Comparison of ENCODE assay signal across 20 cellular contexts in genomic region chr10:114479836-114480235, GRCh38.
DNase-seq lines count a peak whose midpoint lies in the region; ATAC-seq and TF ChIP-seq lines count a peak whose summit lies in the region.
"Had no signal": no experiment of that assay in that cellular context is flagged by ENCODE, and none has a peak within 500 bp of the region (broad histone marks: within the 10 kb centered on the region; RNA-seq: fewer than 3 reads in every experiment).

No MANE protein-coding gene starts in this region.

- POLR2A ChIA-PET in activated CD4-positive, alpha-beta memory T cell treated with anti-CD3 and anti-CD28 coated beads for 36 hours (lab: Charles Lee), result no interaction called here
- POLR2A ChIA-PET in activated CD4-positive, alpha-beta memory T cell treated with anti-CD3 and anti-CD28 coated beads, Interleukin-2, amount 10 ng/mL, durations not matched to agents 7 days and 5 days (lab: Charles Lee), result interaction anchor here (1.4 kb wide), 1 partner anchor 47 kb away, joined by 4 read pairs; no protein-coding TSS in a partner anchor

- H3K4me1 Mint-ChIP-seq in activated CD4-positive, alpha-beta memory T cell treated with anti-CD3 and anti-CD28 coated beads for 36 hours (ENCODE audit: low read depth), result peaks cover 36% of the 10 kb centered on the region
- peaks cover 16% of the 10 kb centered on the region for H3K4me1 Mint-ChIP-seq in activated CD4-positive, alpha-beta memory T cell treated with anti-CD3 and anti-CD28 coated beads, Interleukin-2, amount 10 ng/mL, durations not matched to agents 7 days and 5 days
- H3K4me1 Mint-ChIP-seq in nephron progenitor cell, result peaks cover 34% of the 10 kb centered on the region

- no peak for DNase-seq in activated CD4-positive, alpha-beta memory T cell treated with anti-CD3 and anti-CD28 coated beads for 36 hours
- DNase-seq in activated CD4-positive, alpha-beta memory T cell treated with anti-CD3 and anti-CD28 coated beads, Interleukin-2, amount 10 ng/mL, durations not matched to agents 7 days and 5 days, result no peak
- DNase-seq in right atrium auricular region (ENCODE audit: low spot score), result no peak
- DNase-seq in cardiac septum (ENCODE audit: low spot score), result no peak
- no peak for DNase-seq in nephron progenitor cell
- no peak for DNase-seq in stimulated activated CD4-positive, alpha-beta T cell treated with anti-CD3 and anti-CD28 coated beads, Interleukin-4, amount 100 ng/mL, for 24 hours
- DNase-seq in A172 (ENCODE audit: low spot score), result no peak
- DNase-seq: 8988T, Caco-2, DMS53, H7, Kasumi-1, NCI-H1105 treated with DMSO at 0.1 percent for 48 hours, NCI-H1930, NCI-H2171, NCI-H446 treated with DMSO at 0.1 percent for 48 hours, NCI-H748 treated with DMSO at 0.1 percent for 48 hours, PC-9 had no signal

- H3K9me3 Mint-ChIP-seq in activated CD4-positive, alpha-beta memory T cell treated with anti-CD3 and anti-CD28 coated beads for 36 hours, result no peaks in the 10 kb centered on the region
- H3K9me3 Mint-ChIP-seq in activated CD4-positive, alpha-beta memory T cell treated with anti-CD3 and anti-CD28 coated beads, Interleukin-2, amount 10 ng/mL, durations not matched to agents 7 days and 5 days, result no peaks in the 10 kb centered on the region
- peaks cover 2% of the 10 kb centered on the region for H3K9me3 Mint-ChIP-seq in nephron progenitor cell

- no peak for TF ChIP-seq CTCF in right atrium auricular region (IDR thresholded peaks at IDR 0.05)
- no peak for TF ChIP-seq CTCF in nephron progenitor cell (IDR thresholded peaks at IDR 0.05)

- CTCF ChIA-PET in activated CD4-positive, alpha-beta memory T cell treated with anti-CD3 and anti-CD28 coated beads for 36 hours (lab: Charles Lee), result interaction anchor here (0.8 to 1.4 kb wide), 2 partner anchors 8 to 10 kb away, joined by 3 to 4 read pairs; no protein-coding TSS in a partner anchor
- CTCF ChIA-PET in activated CD4-positive, alpha-beta memory T cell treated with anti-CD3 and anti-CD28 coated beads, Interleukin-2, amount 10 ng/mL, durations not matched to agents 7 days and 5 days (lab: Charles Lee), result interaction anchor here (1.5 kb wide), 1 partner anchor 8 kb away, joined by 3 read pairs; no protein-coding TSS in a partner anchor

- peaks cover 6% of the 10 kb centered on the region for H3K36me3 Mint-ChIP-seq in activated CD4-positive, alpha-beta memory T cell treated with anti-CD3 and anti-CD28 coated beads for 36 hours
- peaks cover 37% of the 10 kb centered on the region for H3K36me3 Mint-ChIP-seq in activated CD4-positive, alpha-beta memory T cell treated with anti-CD3 and anti-CD28 coated beads, Interleukin-2, amount 10 ng/mL, durations not matched to agents 7 days and 5 days (ENCODE audit: low read depth)
- H3K36me3 Mint-ChIP-seq in nephron progenitor cell (ENCODE audit: low read depth), result peaks cover 35% of the 10 kb centered on the region

- peaks cover 15% of the 10 kb centered on the region for H3K36me3 ChIP-seq in right atrium auricular region
- H3K36me3 ChIP-seq: BLaER1 treated with 17β-estradiol and CSF1 and Interleukin-3, amounts not matched to agents 10 nM and 100 nM had no signal

- ATAC-seq in HG03342 (IDR thresholded peaks at IDR 0.05; ENCODE audit: unreplicated experiment), result no peak

- no peak overlapping the region for H3K4me3 ChIP-seq in right atrium auricular region
- H3K4me3 ChIP-seq: BLaER1 treated with 17β-estradiol and CSF1 and Interleukin-3, amounts not matched to agents 10 nM and 100 nM; PC-9 had no signal

- peaks cover 0 to 73% of the 10 kb centered on the region in 2 donors for H3K4me1 ChIP-seq in right atrium auricular region
- H3K4me1 ChIP-seq: Caco-2 had no signal

- H3K9me3 ChIP-seq in right atrium auricular region, result no peaks in the 10 kb centered on the region
- H3K9me3 ChIP-seq: Caco-2 had no signal

- intact Hi-C loops in activated CD4-positive, alpha-beta memory T cell treated with anti-CD3 and anti-CD28 coated beads for 36 hours (cut with micrococcal nuclease), result no loop called here
- intact Hi-C loops in cardiac septum (cut with DNase I), result loop anchor here (5.0 to 10.0 kb wide), 2 partner anchors 145 to 217 kb away; no protein-coding TSS in a partner anchor

- H3K27ac ChIP-seq in right atrium auricular region, result peak overlapping the region; percentile 75 to 87
- H3K27ac ChIP-seq: BLaER1 treated with 17β-estradiol and CSF1 and Interleukin-3, amounts not matched to agents 10 nM and 100 nM; PC-9 had no signal

- no peaks in the 10 kb centered on the region for H3K27me3 Mint-ChIP-seq in activated CD4-positive, alpha-beta memory T cell treated with anti-CD3 and anti-CD28 coated beads for 36 hours
- H3K27me3 Mint-ChIP-seq in activated CD4-positive, alpha-beta memory T cell treated with anti-CD3 and anti-CD28 coated beads, Interleukin-2, amount 10 ng/mL, durations not matched to agents 7 days and 5 days, result no peaks in the 10 kb centered on the region
- H3K27me3 Mint-ChIP-seq in nephron progenitor cell (ENCODE audit: low read depth, poor library complexity), result no peaks in the 10 kb centered on the region

- H3K27ac Mint-ChIP-seq in activated CD4-positive, alpha-beta memory T cell treated with anti-CD3 and anti-CD28 coated beads for 36 hours, result peak overlapping the region; percentile 23
- no peak overlapping the region for H3K27ac Mint-ChIP-seq in activated CD4-positive, alpha-beta memory T cell treated with anti-CD3 and anti-CD28 coated beads, Interleukin-2, amount 10 ng/mL, durations not matched to agents 7 days and 5 days
- peak overlapping the region; percentile 30 for H3K27ac Mint-ChIP-seq in nephron progenitor cell

- no peak overlapping the region for H3K4me3 Mint-ChIP-seq in activated CD4-positive, alpha-beta memory T cell treated with anti-CD3 and anti-CD28 coated beads for 36 hours
- no peak overlapping the region for H3K4me3 Mint-ChIP-seq in activated CD4-positive, alpha-beta memory T cell treated with anti-CD3 and anti-CD28 coated beads, Interleukin-2, amount 10 ng/mL, durations not matched to agents 7 days and 5 days
- no peak overlapping the region for H3K4me3 Mint-ChIP-seq in nephron progenitor cell

- no peaks in the 10 kb centered on the region for H3K27me3 ChIP-seq in right atrium auricular region
- H3K27me3 ChIP-seq: BLaER1 treated with 17β-estradiol and CSF1 and Interleukin-3, amounts not matched to agents 10 nM and 100 nM had no signal
